In the genomic region with DNA sequence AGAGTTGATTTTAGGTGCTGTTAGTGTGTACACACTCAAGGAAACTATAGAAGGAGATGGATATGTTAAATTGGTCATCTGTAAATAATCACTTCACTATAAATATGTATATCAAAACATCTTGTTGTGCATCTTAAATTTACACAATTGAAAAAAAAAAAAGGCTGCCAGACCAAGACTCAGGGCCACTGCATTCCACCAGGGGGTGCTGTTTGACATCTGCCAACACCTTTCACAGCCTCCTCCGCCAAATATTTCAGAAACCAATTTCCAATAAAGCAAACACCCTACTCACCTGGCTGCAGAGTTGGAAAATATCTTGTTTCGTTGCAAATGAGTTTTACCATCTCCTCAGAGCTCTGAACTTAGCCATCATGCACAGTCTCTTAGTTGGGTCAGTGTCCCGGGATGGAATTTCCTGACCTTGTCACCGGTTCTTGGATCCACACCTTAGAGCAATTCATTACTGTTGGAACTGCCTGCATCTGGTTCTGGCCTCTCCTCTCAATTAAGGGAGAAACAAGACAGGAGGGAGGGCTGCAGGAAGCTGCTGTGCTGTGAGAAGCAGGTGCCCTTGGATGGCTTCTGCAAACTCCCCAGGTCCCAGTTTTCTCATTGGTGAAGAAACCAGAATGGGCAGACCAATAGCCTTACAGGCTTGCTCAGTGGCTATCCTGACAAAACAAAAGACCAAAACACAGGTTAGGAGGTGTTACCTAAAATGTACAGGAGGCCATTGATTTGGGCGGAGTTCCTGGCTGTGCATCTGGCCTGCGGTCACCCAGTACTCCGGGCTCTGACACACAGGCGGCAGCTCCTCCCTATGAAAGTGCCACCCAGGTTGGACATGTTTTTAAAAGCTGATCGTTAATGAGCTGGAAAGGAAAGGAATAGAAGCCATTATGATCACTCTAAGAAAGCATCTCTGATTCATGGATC, we compare ENCODE assay signal across 8 cellular contexts.
DNase-seq lines count a peak whose midpoint lies in the region; ATAC-seq and TF ChIP-seq lines count a peak whose summit lies in the region.

No MANE protein-coding gene starts in this region.

- POLR2A ChIA-PET in CD8-positive, alpha-beta memory T cell (lab: Charles Lee) = no interaction called here

- peak; percentile 83 for TF ChIP-seq CTCF in RWPE2 (IDR thresholded peaks at IDR 0.05; ENCODE audit: poor library complexity, severe bottlenecking)

- peaks cover 30% of the 10 kb centered on the region for H3K4me1 ChIP-seq in CD8-positive, alpha-beta memory T cell (ENCODE audit: insufficient read depth, low read length)
- H3K4me1 ChIP-seq in RWPE2 (ENCODE audit: insufficient read depth, poor library complexity, severe bottlenecking) = peaks cover 8% of the 10 kb centered on the region
- peaks cover 23% of the 10 kb centered on the region for H3K4me1 ChIP-seq in adipocyte (ENCODE audit: control insufficient read depth, insufficient read depth, low read length)

- no peaks in the 10 kb centered on the region for H3K36me3 ChIP-seq in CD8-positive, alpha-beta memory T cell (ENCODE audit: insufficient read depth, low read length)
- H3K36me3 ChIP-seq in RWPE2 (ENCODE audit: low read depth) (no peaks in the 10 kb centered on the region), adipocyte (ENCODE audit: control insufficient read depth, insufficient read depth, low read length, severe bottlenecking) (no peaks in the 10 kb centered on the region)

- no peak overlapping the region for H3K9ac ChIP-seq in adipocyte (ENCODE audit: low read length)

- peaks cover 22 to 35% (median 32%) of the 10 kb centered on the region in 3 donors for H3K4me1 Mint-ChIP-seq in CD8-positive, alpha-beta memory T cell

- H3K36me3 Mint-ChIP-seq in CD8-positive, alpha-beta memory T cell = no peaks in the 10 kb centered on the region

- H3K27ac ChIP-seq in CD8-positive, alpha-beta memory T cell (ENCODE audit: low read depth, low read length) = no peak overlapping the region
- H3K27ac ChIP-seq in RWPE2 (ENCODE audit: poor library complexity, severe bottlenecking) = peak overlapping the region; percentile 50

- H3K4me3 ChIP-seq in CD8-positive, alpha-beta memory T cell (ENCODE audit: low read length) = no peak overlapping the region
- H3K4me3 ChIP-seq in RWPE2 (ENCODE audit: severe bottlenecking) (no peak overlapping the region), adipocyte (ENCODE audit: low read length) (no peak overlapping the region)

- H3K4me3 Mint-ChIP-seq in CD8-positive, alpha-beta memory T cell = no peak overlapping the region

- no peaks in the 10 kb centered on the region for H3K27me3 Mint-ChIP-seq in CD8-positive, alpha-beta memory T cell

- H3K27ac Mint-ChIP-seq in CD8-positive, alpha-beta memory T cell = peak overlapping the region in 2 of 8 donors; percentile 28 to 56

- no peaks in the 10 kb centered on the region for H3K9me3 Mint-ChIP-seq in CD8-positive, alpha-beta memory T cell

- TF ChIP-seq EP300 in Ishikawa (IDR thresholded peaks at IDR 0.05; ENCODE audit: borderline replicate concordance) = no peak

- no peaks in the 10 kb centered on the region for H3K27me3 ChIP-seq in CD8-positive, alpha-beta memory T cell (ENCODE audit: insufficient read depth, low read length, poor library complexity, severe bottlenecking)
- H3K27me3 ChIP-seq in RWPE2 (ENCODE audit: insufficient read depth, poor library complexity, severe bottlenecking) (no peaks in the 10 kb centered on the region), adipocyte (replicated peaks; ENCODE audit: control insufficient read depth, insufficient read depth, low read length) (no peaks in the 10 kb centered on the region)

- CTCF ChIA-PET in CD8-positive, alpha-beta memory T cell (lab: Charles Lee) = interaction anchor here (1.4 kb wide), 1 partner anchor 167 kb away, joined by 5 read pairs; no protein-coding TSS in a partner anchor

- ATAC-seq in RWPE2 (ENCODE audit: low read depth) = no peak
- no peak for ATAC-seq in HG03196 (IDR thresholded peaks at IDR 0.05; ENCODE audit: unreplicated experiment)
- no peak for ATAC-seq in GM18519 (IDR thresholded peaks at IDR 0.05; ENCODE audit: low FRiP score, unreplicated experiment)

- peak; percentile 69 for TF ChIP-seq RAD21 in Ishikawa (IDR thresholded peaks at IDR 0.05; ENCODE audit: low read depth)

- H3K9me3 ChIP-seq in CD8-positive, alpha-beta memory T cell (ENCODE audit: low read length) = no peaks in the 10 kb centered on the region
- H3K9me3 ChIP-seq in RWPE2 (ENCODE audit: severe bottlenecking) (no peaks in the 10 kb centered on the region), adipocyte (ENCODE audit: control insufficient read depth, low read length) (no peaks in the 10 kb centered on the region)

- peak; percentile 38 to 70 (median 50) for DNase-seq in CD8-positive, alpha-beta memory T cell
- DNase-seq in RWPE2 (ENCODE audit: low spot score) (no peak), adipocyte (ENCODE audit: low read depth) (peak; percentile 66), iPS-NIHi11 (ENCODE audit: low spot score) (peak; percentile 76)
- DNase-seq in stimulated activated CD4-positive, alpha-beta T cell treated with anti-CD3 and anti-CD28 coated beads, Interleukin-15, amount 100 ng/mL, for 24 hours = peak; percentile 77

TF ChIP-seq in Ishikawa, 13 proteins besides CTCF, POLR2A, EP300 and RAD21:
- TF ChIP-seq TEAD4 (IDR thresholded peaks at IDR 0.05) (no peak), ZBTB7A (IDR thresholded peaks at IDR 0.05; ENCODE audit: low read depth) (no peak), CEBPB (IDR thresholded peaks at IDR 0.05) (no peak), NFIC (IDR thresholded peaks at IDR 0.05) (no peak), FOXM1 (IDR thresholded peaks at IDR 0.05; ENCODE audit: borderline replicate concordance, low read depth) (no peak), YY1 (IDR thresholded peaks at IDR 0.05; ENCODE audit: low read depth) (no peak), TCF12 (IDR thresholded peaks at IDR 0.05; ENCODE audit: low read depth) (no peak), CREB1 (IDR thresholded peaks at IDR 0.05; ENCODE audit: low read depth) (no peak)
- TF ChIP-seq, protein P1, sequence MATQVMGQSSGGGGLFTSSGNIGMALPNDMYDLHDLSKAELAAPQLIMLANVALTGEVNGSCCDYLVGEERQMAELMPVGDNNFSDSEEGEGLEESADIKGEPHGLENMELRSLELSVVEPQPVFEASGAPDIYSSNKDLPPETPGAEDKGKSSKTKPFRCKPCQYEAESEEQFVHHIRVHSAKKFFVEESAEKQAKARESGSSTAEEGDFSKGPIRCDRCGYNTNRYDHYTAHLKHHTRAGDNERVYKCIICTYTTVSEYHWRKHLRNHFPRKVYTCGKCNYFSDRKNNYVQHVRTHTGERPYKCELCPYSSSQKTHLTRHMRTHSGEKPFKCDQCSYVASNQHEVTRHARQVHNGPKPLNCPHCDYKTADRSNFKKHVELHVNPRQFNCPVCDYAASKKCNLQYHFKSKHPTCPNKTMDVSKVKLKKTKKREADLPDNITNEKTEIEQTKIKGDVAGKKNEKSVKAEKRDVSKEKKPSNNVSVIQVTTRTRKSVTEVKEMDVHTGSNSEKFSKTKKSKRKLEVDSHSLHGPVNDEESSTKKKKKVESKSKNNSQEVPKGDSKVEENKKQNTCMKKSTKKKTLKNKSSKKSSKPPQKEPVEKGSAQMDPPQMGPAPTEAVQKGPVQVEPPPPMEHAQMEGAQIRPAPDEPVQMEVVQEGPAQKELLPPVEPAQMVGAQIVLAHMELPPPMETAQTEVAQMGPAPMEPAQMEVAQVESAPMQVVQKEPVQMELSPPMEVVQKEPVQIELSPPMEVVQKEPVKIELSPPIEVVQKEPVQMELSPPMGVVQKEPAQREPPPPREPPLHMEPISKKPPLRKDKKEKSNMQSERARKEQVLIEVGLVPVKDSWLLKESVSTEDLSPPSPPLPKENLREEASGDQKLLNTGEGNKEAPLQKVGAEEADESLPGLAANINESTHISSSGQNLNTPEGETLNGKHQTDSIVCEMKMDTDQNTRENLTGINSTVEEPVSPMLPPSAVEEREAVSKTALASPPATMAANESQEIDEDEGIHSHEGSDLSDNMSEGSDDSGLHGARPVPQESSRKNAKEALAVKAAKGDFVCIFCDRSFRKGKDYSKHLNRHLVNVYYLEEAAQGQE (IDR thresholded peaks at IDR 0.05; ENCODE audit: low read depth) = no peak
- TF ChIP-seq, protein P2, sequence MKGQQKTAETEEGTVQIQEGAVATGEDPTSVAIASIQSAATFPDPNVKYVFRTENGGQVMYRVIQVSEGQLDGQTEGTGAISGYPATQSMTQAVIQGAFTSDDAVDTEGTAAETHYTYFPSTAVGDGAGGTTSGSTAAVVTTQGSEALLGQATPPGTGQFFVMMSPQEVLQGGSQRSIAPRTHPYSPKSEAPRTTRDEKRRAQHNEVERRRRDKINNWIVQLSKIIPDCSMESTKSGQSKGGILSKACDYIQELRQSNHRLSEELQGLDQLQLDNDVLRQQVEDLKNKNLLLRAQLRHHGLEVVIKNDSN (IDR thresholded peaks at IDR 0.05) = no peak
- TF ChIP-seq, protein P3, sequence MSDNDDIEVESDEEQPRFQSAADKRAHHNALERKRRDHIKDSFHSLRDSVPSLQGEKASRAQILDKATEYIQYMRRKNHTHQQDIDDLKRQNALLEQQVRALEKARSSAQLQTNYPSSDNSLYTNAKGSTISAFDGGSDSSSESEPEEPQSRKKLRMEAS (IDR thresholded peaks at IDR 0.05) = no peak
